ENCODE assay signal across 10 cellular contexts in genomic region chr16:57266531-57267268, GRCh38. TPM values are rescaled to one million over a fixed set of nuclear protein-coding genes. Genes with fewer than 3 reads are reported as not detected.
DNase-seq lines count a peak whose midpoint lies in the region; TF ChIP-seq lines count a peak whose summit lies in the region.
"Had no signal": no experiment of that assay in that cellular context is flagged by ENCODE, and none has a peak within 500 bp of the region (broad histone marks: within the 10 kb centered on the region; RNA-seq: fewer than 3 reads in every experiment).

No MANE protein-coding gene starts in this region.

- no peaks in the 10 kb centered on the region for H3K9me3 Mint-ChIP-seq in type B pancreatic cell
- H3K9me3 Mint-ChIP-seq: immature natural killer cell had no signal

- peaks cover 7% of the 10 kb centered on the region for H3K4me1 Mint-ChIP-seq in type B pancreatic cell (ENCODE audit: unreplicated experiment)

- peaks cover 0 to 47% of the 10 kb centered on the region in 2 donors for H3K4me1 ChIP-seq in right atrium auricular region

- peak overlapping the region; percentile 66 for H3K27ac Mint-ChIP-seq in type B pancreatic cell

- H3K27me3 Mint-ChIP-seq in type B pancreatic cell, result no peaks in the 10 kb centered on the region

- H3K36me3 ChIP-seq in right atrium auricular region, result no peaks in the 10 kb centered on the region

- H3K27me3 ChIP-seq in right atrium auricular region, result no peaks in the 10 kb centered on the region

- no peaks in the 10 kb centered on the region for H3K9me3 ChIP-seq in right atrium auricular region

- H3K4me3 ChIP-seq in right atrium auricular region, result peak overlapping the region in 1 of 2 donors; percentile 7

- DNase-seq in activated effector memory CD4-positive, alpha-beta T cell treated with Interleukin-2 at 50 U/mL for 16 hours, result peak; percentile 26
- no peak for DNase-seq in activated effector memory CD4-positive, alpha-beta T cell treated with anti-CD3 and anti-CD28 coated beads, Interleukin-2, amount 50 U/mL, for 16 hours
- peak; percentile 15 for DNase-seq in activated naive CD4-positive, alpha-beta T cell treated with Interleukin-2 at 50 U/mL for 16 hours
- DNase-seq in right atrium auricular region (ENCODE audit: low spot score) (no peak), type B pancreatic cell (ENCODE audit: extremely low spot score, unreplicated experiment) (no peak), Ammon's horn (ENCODE audit: low spot score) (no peak), NCI-H187 treated with DMSO at 0.1 percent for 48 hours (lab: John Stamatoyannopoulos, UW) (no peak), SW 1271 (lab: John Stamatoyannopoulos, UW) (no peak)
- DNase-seq: immature natural killer cell, NCI-H1930 had no signal

- H3K4me3 Mint-ChIP-seq in type B pancreatic cell, result no peak overlapping the region
- H3K4me3 Mint-ChIP-seq: immature natural killer cell had no signal

- TF ChIP-seq CTCF in right atrium auricular region (IDR thresholded peaks at IDR 0.05) (no peak), type B pancreatic cell (conservative IDR thresholded peaks at IDR 0.05) (no peak)

- peak overlapping the region; percentile 68 to 72 for H3K27ac ChIP-seq in right atrium auricular region

- H3K36me3 Mint-ChIP-seq in type B pancreatic cell, result no peaks in the 10 kb centered on the region
- H3K36me3 Mint-ChIP-seq: immature natural killer cell had no signal

RNA-seq across cellular contexts. Expression of gene PLLP, which starts 17.8 kb away (rescaled TPM):
- total RNA-seq in right atrium auricular region (10 to 100 TPM; 14.4 to 22.4 TPM), type B pancreatic cell (ENCODE audit: low replicate concordance) (4.9 and 5.1 TPM in 2 replicates)

RNA-seq across cellular contexts. Expression of gene ARL2BP, which starts 21.6 kb away (rescaled TPM):
- 10 to 100 TPM; 56.4 to 80.4 TPM for total RNA-seq in right atrium auricular region
- 37.7 and 49.4 TPM in 2 replicates for total RNA-seq in type B pancreatic cell (ENCODE audit: low replicate concordance)

Comparison
In these comparisons a context has a peak if more than half of its experiments do, and no peak if none do; other contexts are left out.
1. DNase-seq: peak in activated effector memory CD4-positive, alpha-beta T cell treated with Interleukin-2 at 50 U/mL for 16 hours (single experiment) and activated naive CD4-positive, alpha-beta T cell treated with Interleukin-2 at 50 U/mL for 16 hours (single experiment); none in activated effector memory CD4-positive, alpha-beta T cell treated with anti-CD3 and anti-CD28 coated beads, Interleukin-2, amount 50 U/mL, for 16 hours (single experiment), right atrium auricular region (single experiment), type B pancreatic cell (single experiment), Ammon's horn (single experiment), NCI-H187 treated with DMSO at 0.1 percent for 48 hours (single experiment) and SW 1271 (0 of 2).